Comparison of ENCODE assay signal across 17 cellular contexts in genomic region chr2:170467568-170468422, GRCh38.
DNase-seq lines count a peak whose midpoint lies in the region; ATAC-seq and TF ChIP-seq lines count a peak whose summit lies in the region.
"Had no signal": no experiment of that assay in that cellular context is flagged by ENCODE, and none has a peak within 500 bp of the region (broad histone marks: within the 10 kb centered on the region; RNA-seq: fewer than 3 reads in every experiment).

No MANE protein-coding gene starts in this region.

- no peak for TF ChIP-seq CTCF in fibroblast of pulmonary artery (IDR thresholded peaks at IDR 0.05; ENCODE audit: low read length, missing control alignments)

- CTCF ChIA-PET in activated CD8-positive, alpha-beta memory T cell treated with anti-CD3 and anti-CD28 coated beads, Interleukin-2, amount 10 ng/mL, durations not matched to agents 7 days and 5 days (lab: Charles Lee): no interaction called here

- ATAC-seq in GM18505 (IDR thresholded peaks at IDR 0.05; ENCODE audit: unreplicated experiment): no peak
- ATAC-seq in activated CD8-positive, alpha-beta memory T cell treated with anti-CD3 and anti-CD28 coated beads, Interleukin-2, amount 10 ng/mL, durations not matched to agents 7 days and 5 days: no peak
- ATAC-seq: activated T-cell treated with anti-CD3 and anti-CD28 coated beads, Interleukin-2, amount 50 U/mL, for 4 hours; left lobe of liver; stimulated activated naive CD8-positive, alpha-beta T cell treated with anti-CD3 and anti-CD28 coated beads, Interleukin-15, amount 100 ng/mL, for 72 hours had no signal

- H3K36me3 Mint-ChIP-seq in activated CD8-positive, alpha-beta memory T cell treated with anti-CD3 and anti-CD28 coated beads, Interleukin-2, amount 10 ng/mL, durations not matched to agents 7 days and 5 days: no peaks in the 10 kb centered on the region
- H3K36me3 Mint-ChIP-seq: activated naive CD8-positive, alpha-beta T cell had no signal

- H3K4me1 Mint-ChIP-seq in activated CD8-positive, alpha-beta memory T cell treated with anti-CD3 and anti-CD28 coated beads, Interleukin-2, amount 10 ng/mL, durations not matched to agents 7 days and 5 days: peaks cover 2% of the 10 kb centered on the region
- H3K4me1 Mint-ChIP-seq: stimulated activated naive CD8-positive, alpha-beta T cell treated with anti-CD3 and anti-CD28 coated beads, Interleukin-15, amount 100 ng/mL, for 72 hours had no signal

- no peak overlapping the region for H3K27ac Mint-ChIP-seq in activated CD8-positive, alpha-beta memory T cell treated with anti-CD3 and anti-CD28 coated beads, Interleukin-2, amount 10 ng/mL, durations not matched to agents 7 days and 5 days
- H3K27ac Mint-ChIP-seq: activated naive CD8-positive, alpha-beta T cell; stimulated activated naive CD8-positive, alpha-beta T cell treated with anti-CD3 and anti-CD28 coated beads, Interleukin-15, amount 100 ng/mL, for 72 hours had no signal

- H3K4me3 ChIP-seq in fibroblast of pulmonary artery (replicated peaks; ENCODE audit: low read depth, low read length): no peak overlapping the region
- H3K4me3 ChIP-seq: prostate gland had no signal

- H3K9me3 Mint-ChIP-seq in activated CD8-positive, alpha-beta memory T cell treated with anti-CD3 and anti-CD28 coated beads, Interleukin-2, amount 10 ng/mL, durations not matched to agents 7 days and 5 days (ENCODE audit: low read depth): no peaks in the 10 kb centered on the region

- TF ChIP-seq POLR2A in GM18505 (IDR thresholded peaks at IDR 0.05; ENCODE audit: borderline replicate concordance, extremely low read depth, insufficient read depth, insufficient read length): no peak

- no peak overlapping the region for H3K4me3 Mint-ChIP-seq in activated CD8-positive, alpha-beta memory T cell treated with anti-CD3 and anti-CD28 coated beads, Interleukin-2, amount 10 ng/mL, durations not matched to agents 7 days and 5 days
- H3K4me3 Mint-ChIP-seq: activated naive CD8-positive, alpha-beta T cell; activated T-cell treated with anti-CD3 and anti-CD28 coated beads, Interleukin-2, amount 50 U/mL, for 4 hours; stimulated activated naive CD8-positive, alpha-beta T cell treated with anti-CD3 and anti-CD28 coated beads, Interleukin-15, amount 100 ng/mL, for 72 hours had no signal

- peaks cover 4% of the 10 kb centered on the region for H3K27me3 Mint-ChIP-seq in activated CD8-positive, alpha-beta memory T cell treated with anti-CD3 and anti-CD28 coated beads, Interleukin-2, amount 10 ng/mL, durations not matched to agents 7 days and 5 days
- H3K27me3 Mint-ChIP-seq: stimulated activated naive CD8-positive, alpha-beta T cell treated with anti-CD3 and anti-CD28 coated beads, Interleukin-15, amount 100 ng/mL, for 72 hours had no signal

- DNase-seq in AG08395 (ENCODE audit: low spot score): peak; percentile 15
- DNase-seq in Daoy (ENCODE audit: low read depth): peak; percentile 7
- peak; percentile 95 for DNase-seq in NCI-H2171 treated with DMSO at 0.1 percent for 48 hours (lab: John Stamatoyannopoulos, UW)
- DNase-seq in fibroblast of pulmonary artery (ENCODE audit: low read depth): peak; percentile 5
- DNase-seq in hypothalamus (lab: John Stamatoyannopoulos, UW): no peak
- DNase-seq in stimulated activated CD8-positive, alpha-beta memory T cell treated with anti-CD3 and anti-CD28 coated beads, Interleukin-4, amount 100 ng/mL, for 48 hours: no peak
- DNase-seq in activated CD8-positive, alpha-beta memory T cell treated with anti-CD3 and anti-CD28 coated beads, Interleukin-2, amount 10 ng/mL, durations not matched to agents 7 days and 5 days: no peak
- DNase-seq: activated CD4-positive, alpha-beta T cell treated with anti-CD3 and anti-CD28 coated beads, Interleukin-2, amount 50 U/mL, for 4 hours; activated T-cell treated with anti-CD3 and anti-CD28 coated beads, Interleukin-2, amount 50 U/mL, for 4 hours; AML-193; GOT3; NCI-H2107; stimulated activated naive CD8-positive, alpha-beta T cell treated with anti-CD3 and anti-CD28 coated beads, Interleukin-15, amount 100 ng/mL, for 72 hours had no signal

Comparison
In these comparisons a context has a peak if more than half of its experiments do, and no peak if none do; other contexts are left out.
1. DNase-seq: peak in AG08395 (single experiment), Daoy (single experiment), NCI-H2171 treated with DMSO at 0.1 percent for 48 hours (single experiment) and fibroblast of pulmonary artery (single experiment); none in hypothalamus (0 of 51), stimulated activated CD8-positive, alpha-beta memory T cell treated with anti-CD3 and anti-CD28 coated beads, Interleukin-4, amount 100 ng/mL, for 48 hours (single experiment) and activated CD8-positive, alpha-beta memory T cell treated with anti-CD3 and anti-CD28 coated beads, Interleukin-2, amount 10 ng/mL, durations not matched to agents 7 days and 5 days (single experiment).